ENCODE assay signal across 18 cellular contexts in genomic region chr17:20159406-20160075, GRCh38.
DNase-seq lines count a peak whose midpoint lies in the region; ATAC-seq and TF ChIP-seq lines count a peak whose summit lies in the region.
"Had no signal": no experiment of that assay in that cellular context is flagged by ENCODE, and none has a peak within 500 bp of the region (broad histone marks: within the 10 kb centered on the region; RNA-seq: fewer than 3 reads in every experiment).

No MANE protein-coding gene starts in this region.

- peaks cover 26% of the 10 kb centered on the region for H3K79me1 ChIP-seq in mesenchymal stem cell (replicated peaks; ENCODE audit: low read length, poor library complexity, severe bottlenecking)

- ATAC-seq in GM19452 (IDR thresholded peaks at IDR 0.05; ENCODE audit: unreplicated experiment) (no peak), HG02938 (IDR thresholded peaks at IDR 0.05; ENCODE audit: unreplicated experiment) (no peak)
- ATAC-seq: SK-N-SH treated with all-trans-retinoic acid at 6 μM for 48 hours had no signal

- no peak overlapping the region for H3K23ac ChIP-seq in mesenchymal stem cell (ENCODE audit: low read length in 2 of 2)

- no peak overlapping the region for H2BK15ac ChIP-seq in mesenchymal stem cell (ENCODE audit: low read depth, poor library complexity, severe bottlenecking)

- no peak overlapping the region for H2AFZ ChIP-seq in mesenchymal stem cell (ENCODE audit: low read depth, low read length)

- H3K27me3 ChIP-seq in mesenchymal stem cell (ENCODE audit: control insufficient read depth in 1 of 2, insufficient read depth in 1 of 2, low read length in 2 of 2) = peaks cover 0 to 23% of the 10 kb centered on the region in 2 experiments

- H4K8ac ChIP-seq in mesenchymal stem cell (ENCODE audit: low read length) = no peak overlapping the region

- peak; percentile 4 for DNase-seq in DMS 273 (lab: John Stamatoyannopoulos, UW; ENCODE audit: unreplicated experiment)
- DNase-seq in DMS 273 treated with DMSO at 0.1 percent for 48 hours (lab: John Stamatoyannopoulos, UW) = no peak
- peak; percentile 9 for DNase-seq in cardiac fibroblast (ENCODE audit: low read depth in 2 of 2)
- DNase-seq in mesenchymal stem cell = peak; percentile 61
- no peak for DNase-seq in Kasumi-1 (lab: John Stamatoyannopoulos, UW)
- DNase-seq in NCI-H2081 (lab: John Stamatoyannopoulos, UW) = no peak
- DNase-seq: DMS153, H7, HFFc6, NCI-H1417 treated with DMSO at 0.1 percent for 48 hours, NCI-H187 treated with DMSO at 0.1 percent for 48 hours, NCI-H345, RPMI8226, SHP77 treated with DMSO at 0.1 percent for 48 hours had no signal

- no peak overlapping the region for H3K27ac ChIP-seq in mesenchymal stem cell (ENCODE audit: low read length, poor library complexity, severe bottlenecking)
- H3K27ac ChIP-seq: 22Rv1 had no signal

- 91% methylated on average over 4 of the region's 4 CpGs for WGBS in mesenchymal stem cell

- no peak overlapping the region for H3K14ac ChIP-seq in mesenchymal stem cell (ENCODE audit: low read length in 2 of 2)

- no peak overlapping the region for H3K9ac ChIP-seq in mesenchymal stem cell (ENCODE audit: low read length)

- no peak overlapping the region for H2BK120ac ChIP-seq in mesenchymal stem cell (ENCODE audit: low read depth, low read length)

- no peak for TF ChIP-seq CTCF in cardiac fibroblast (IDR thresholded peaks at IDR 0.05; ENCODE audit: low read depth, low read length)

- peaks cover 0 to 3% of the 10 kb centered on the region in 2 experiments for H3K36me3 ChIP-seq in mesenchymal stem cell (ENCODE audit: control insufficient read depth in 1 of 2, insufficient read depth in 2 of 2, low read depth in 1 of 2, low read length in 2 of 2)

- no peak overlapping the region for H3K4me2 ChIP-seq in mesenchymal stem cell (ENCODE audit: low read length, poor library complexity, severe bottlenecking)

- H3K4ac ChIP-seq in mesenchymal stem cell (ENCODE audit: low read depth in 1 of 2, low read length in 2 of 2) = no peak overlapping the region

- H3K9me3 ChIP-seq in mesenchymal stem cell (ENCODE audit: control insufficient read depth, low read length) = no peaks in the 10 kb centered on the region

- peaks cover 4% of the 10 kb centered on the region for H3K4me1 ChIP-seq in mesenchymal stem cell (ENCODE audit: control insufficient read depth, insufficient read depth, low read depth, low read length)

- no peak overlapping the region for H4K91ac ChIP-seq in mesenchymal stem cell (ENCODE audit: low read length)

- no peak overlapping the region for H2BK12ac ChIP-seq in mesenchymal stem cell (ENCODE audit: low read length in 2 of 2)

- no peak overlapping the region for H3K4me3 ChIP-seq in cardiac fibroblast (replicated peaks in 1 of 2; ENCODE audit: low read depth in 2 of 2, low read length in 2 of 2)
- no peak overlapping the region for H3K4me3 ChIP-seq in mesenchymal stem cell (ENCODE audit: insufficient read depth in 1 of 2, low read depth in 1 of 2, low read length in 2 of 2)

- H3K18ac ChIP-seq in mesenchymal stem cell (ENCODE audit: low read depth in 1 of 2, low read length in 2 of 2) = no peak overlapping the region

- H2BK5ac ChIP-seq in mesenchymal stem cell (ENCODE audit: low read depth, low read length, poor library complexity, severe bottlenecking) = no peak overlapping the region

- no peak overlapping the region for H2AK5ac ChIP-seq in mesenchymal stem cell (ENCODE audit: low read length, severe bottlenecking)

Comparison
In these comparisons a context has a peak if more than half of its experiments do, and no peak if none do; other contexts are left out.
1. DNase-seq: peak in DMS 273 (single experiment), cardiac fibroblast (2 of 2) and mesenchymal stem cell (single experiment); none in DMS 273 treated with DMSO at 0.1 percent for 48 hours (single experiment), Kasumi-1 (0 of 2) and NCI-H2081 (0 of 2).